17 cellular contexts compared by ENCODE assay signal in the genomic region with DNA sequence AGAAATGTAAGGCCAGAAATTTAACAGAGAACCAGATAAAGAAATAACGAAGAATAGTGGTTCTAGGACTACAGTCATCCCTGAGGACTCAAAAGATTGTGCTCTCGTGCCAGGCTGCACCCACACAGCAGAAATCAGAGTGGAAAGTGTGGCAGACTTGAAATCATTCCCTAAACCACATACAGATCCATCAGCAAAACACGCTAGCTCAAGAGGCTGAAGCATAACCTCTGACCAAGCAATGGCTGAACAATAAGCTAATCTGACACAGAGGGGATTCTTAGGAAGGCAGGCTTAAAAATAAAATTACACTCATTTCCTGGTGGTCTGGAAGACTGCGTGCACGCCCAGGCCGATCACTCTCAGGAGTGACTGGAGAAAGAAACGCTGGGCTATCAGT. TPM values are rescaled to one million over a fixed set of nuclear protein-coding genes. Genes with fewer than 3 reads are reported as not detected.
"Had no signal": no experiment of that assay in that cellular context is flagged by ENCODE, and none has a peak within 500 bp of the region (broad histone marks: within the 10 kb centered on the region; RNA-seq: fewer than 3 reads in every experiment).

No MANE protein-coding gene starts in this region.

- H3K9me3 ChIP-seq: prostate gland, uterus had no signal

- H3K27ac Mint-ChIP-seq: activated naive CD8-positive, alpha-beta T cell treated with anti-CD3 and anti-CD28 coated beads, Interleukin-2, amount 10 ng/mL, durations not matched to agents 7 days and 5 days had no signal

- H3K27me3 ChIP-seq: brain microvascular endothelial cell, transverse colon, uterus had no signal

- H3K36me3 ChIP-seq: brain microvascular endothelial cell, prostate gland, transverse colon, uterus had no signal

- H3K27ac ChIP-seq: brain microvascular endothelial cell, foreskin keratinocyte, prostate gland, transverse colon, uterus had no signal

- H3K4me1 ChIP-seq: foreskin keratinocyte, prostate gland, transverse colon, uterus had no signal

- H3K4me3 ChIP-seq: lung, prostate gland, transverse colon, uterus had no signal

- DNase-seq: activated CD4-positive, alpha-beta T cell treated with anti-CD3 and anti-CD28 coated beads, Interleukin-2, amount 50 U/mL, for 1 hour; activated CD8-positive, alpha-beta memory T cell treated with anti-CD3 and anti-CD28 coated beads, Interleukin-2, amount 50 U/mL, for 48 hours; activated naive CD8-positive, alpha-beta T cell treated with anti-CD3 and anti-CD28 coated beads, Interleukin-2, amount 10 ng/mL, durations not matched to agents 7 days and 5 days; brain microvascular endothelial cell; central memory CD4-positive, alpha-beta T cell; foreskin keratinocyte; hippocampal formation; right cardiac atrium; stimulated activated CD4-positive, alpha-beta T cell treated with anti-CD3 and anti-CD28 coated beads, Interleukin-2, amount 100 ng/mL, for 24 hours; stimulated activated naive CD4-positive, alpha-beta T cell treated with Interleukin-2 at 50 U/mL for 16 hours; T-helper 1 cell; T1000; transverse colon; uterus had no signal

- H3K4me3 Mint-ChIP-seq: activated naive CD8-positive, alpha-beta T cell treated with anti-CD3 and anti-CD28 coated beads, Interleukin-2, amount 10 ng/mL, durations not matched to agents 7 days and 5 days had no signal

RNA-seq across cellular contexts. Expression of a gene that starts 19.0 kb away (rescaled TPM):
- total RNA-seq: foreskin keratinocyte, osteocyte had no signal

RNA-seq across cellular contexts. Expression of a gene that starts 33.7 kb away (rescaled TPM):
- total RNA-seq: foreskin keratinocyte, osteocyte had no signal
